In genomic region chr13:94967183-94968039, GRCh38 we compare ENCODE assay signal across 8 cellular contexts.
DNase-seq lines count a peak whose midpoint lies in the region; ATAC-seq, FAIRE-seq and TF ChIP-seq lines count a peak whose summit lies in the region.

No MANE protein-coding gene starts in this region.

- intact Hi-C loops in Right ventricle myocardium inferior (cut with DNase I), result no loop called here
- intact Hi-C loops in endothelial cell of umbilical vein (cut with micrococcal nuclease), result loop anchor here (5.0 kb wide), 1 partner anchor 255 kb away; the partner anchor contains the start of gene SOX21

- peak; percentile 8 for TF ChIP-seq RAD21 in neural cell (conservative IDR thresholded peaks at IDR 0.05)

- no peak for TF ChIP-seq EP300 in neural cell (conservative IDR thresholded peaks at IDR 0.05; ENCODE audit: poor library complexity, severe bottlenecking)

- no peak for TF ChIP-seq POLR2A in endothelial cell of umbilical vein (IDR thresholded peaks at IDR 0.05; ENCODE audit: low read depth, low read length)

- dilution Hi-C loops in endothelial cell of umbilical vein (cut with MboI; ENCODE audit: extremely low pct_ligation_motif_present, low sequenced_read_pairs), result no loop called here

- H3K4me3 ChIP-seq in right atrium auricular region (peak overlapping the region in 1 of 2 donors; percentile 35), endothelial cell of umbilical vein (replicated peaks in 1 of 3; ENCODE audit: insufficient read depth in 1 of 3, low read depth in 1 of 3, low read length in 3 of 3) (peak overlapping the region in 1 of 3 experiments; percentile 19), neural cell (ENCODE audit: low read length) (peak overlapping the region; percentile 65)

- H3K27ac ChIP-seq in right atrium auricular region (no peak overlapping the region), endothelial cell of umbilical vein (ENCODE audit: insufficient read depth, low read depth, low read length) (no peak overlapping the region), neural cell (ENCODE audit: low read length) (no peak overlapping the region)

- no peaks in the 10 kb centered on the region for H3K9me1 ChIP-seq in endothelial cell of umbilical vein (replicated peaks; ENCODE audit: control insufficient read depth, extremely low read depth, insufficient read depth, low read length)

- peaks cover 8 to 12% of the 10 kb centered on the region in 2 donors for H3K27me3 ChIP-seq in right atrium auricular region
- H3K27me3 ChIP-seq in endothelial cell of umbilical vein (ENCODE audit: control insufficient read depth in 2 of 2, insufficient read depth in 2 of 2, low read length in 2 of 2), result peaks cover 56 to 99% of the 10 kb centered on the region in 2 experiments
- H3K27me3 ChIP-seq in neural cell (ENCODE audit: insufficient read depth, low read depth, low read length), result peaks cover 32% of the 10 kb centered on the region

- no peaks in the 10 kb centered on the region for H3K9me3 ChIP-seq in right atrium auricular region
- no peaks in the 10 kb centered on the region for H3K9me3 ChIP-seq in endothelial cell of umbilical vein (replicated peaks; ENCODE audit: control insufficient read depth, insufficient read depth, low read length)
- no peaks in the 10 kb centered on the region for H3K9me3 ChIP-seq in neural cell (ENCODE audit: low read length)

- no peaks in the 10 kb centered on the region for H3K79me2 ChIP-seq in endothelial cell of umbilical vein (ENCODE audit: control insufficient read depth, insufficient read depth, low read length)
- H3K79me2 ChIP-seq in neural cell (replicated peaks; ENCODE audit: insufficient read depth, low read length), result no peaks in the 10 kb centered on the region

- no peak for TF ChIP-seq CTCF in right atrium auricular region (IDR thresholded peaks at IDR 0.05)
- TF ChIP-seq CTCF in endothelial cell of umbilical vein (IDR thresholded peaks at IDR 0.05; ENCODE audit: extremely low read depth in 1 of 2, insufficient read depth in 1 of 2, low read depth in 1 of 2, low read length in 2 of 2), result no peak
- no peak for TF ChIP-seq CTCF in neural cell (IDR thresholded peaks at IDR 0.05; ENCODE audit: poor library complexity, severe bottlenecking)

- DNase-seq in Right ventricle myocardium inferior (ENCODE audit: missing footprints) (no peak), right atrium auricular region (ENCODE audit: low spot score) (no peak), NCI-H69 (lab: John Stamatoyannopoulos, UW) (peak; percentile 57), endothelial cell of umbilical vein (ENCODE audit: low read depth, low spot score) (peak; percentile 12), HCEC 1CT (no peak), SIG-M5 (lab: John Stamatoyannopoulos, UW) (no peak)

- H3K9ac ChIP-seq in endothelial cell of umbilical vein (replicated peaks; ENCODE audit: extremely low read depth, insufficient read depth, low read length) (no peak overlapping the region), neural cell (ENCODE audit: low read length) (peak overlapping the region; percentile 6)

- CTCF ChIA-PET in endothelial cell of umbilical vein (lab: Charles Lee), result interaction anchor here (0.7 to 4.8 kb wide), 8 partner anchors 10 to 532 kb away, joined by 3 to 26 read pairs (median 4); no protein-coding TSS in a partner anchor

- ATAC-seq in Right ventricle myocardium inferior (peak; percentile 37), GM21825 (IDR thresholded peaks at IDR 0.05; ENCODE audit: unreplicated experiment) (no peak)

- H2AFZ ChIP-seq in endothelial cell of umbilical vein (ENCODE audit: low read depth, low read length) (peak overlapping the region; percentile 46), neural cell (ENCODE audit: low read depth, low read length) (no peak overlapping the region)

- no peaks in the 10 kb centered on the region for H3F3A ChIP-seq in neural cell (ENCODE audit: insufficient read depth, low read length, poor library complexity, severe bottlenecking)

- POLR2A ChIA-PET in endothelial cell of umbilical vein (lab: Charles Lee), result no interaction called here

- FAIRE-seq in endothelial cell of umbilical vein (lab: Jason Lieb, UNC), result no peak

- no peaks in the 10 kb centered on the region for H3K9me2 ChIP-seq in neural cell (ENCODE audit: insufficient read depth, low read length)

- H3K36me3 ChIP-seq in right atrium auricular region (no peaks in the 10 kb centered on the region), endothelial cell of umbilical vein (ENCODE audit: control insufficient read depth in 2 of 2, extremely low read depth in 1 of 2, insufficient read depth in 2 of 2, low read length in 2 of 2) (no peaks in the 10 kb centered on the region), neural cell (ENCODE audit: insufficient read depth, low read length) (no peaks in the 10 kb centered on the region)

- H3K4me1 ChIP-seq in right atrium auricular region, result peaks cover 0 to 10% of the 10 kb centered on the region in 2 donors
- peaks cover 6% of the 10 kb centered on the region for H3K4me1 ChIP-seq in endothelial cell of umbilical vein (ENCODE audit: control insufficient read depth, extremely low read depth, insufficient read depth, low read length)

- H4K20me1 ChIP-seq in endothelial cell of umbilical vein (replicated peaks; ENCODE audit: control insufficient read depth, extremely low read depth, insufficient read depth, low read length), result no peaks in the 10 kb centered on the region
- no peaks in the 10 kb centered on the region for H4K20me1 ChIP-seq in neural cell (ENCODE audit: insufficient read depth)

- H3K4me2 ChIP-seq in endothelial cell of umbilical vein (ENCODE audit: insufficient read depth, low read length), result peak overlapping the region; percentile 32
- H3K4me2 ChIP-seq in neural cell (ENCODE audit: low read length), result peak overlapping the region; percentile 63

- no TSS peak for BruUV-seq in endothelial cell of umbilical vein (replicated peaks; lab: Mats Ljungman, UMichigan)

TF ChIP-seq in endothelial cell of umbilical vein, 7 proteins besides CTCF, POLR2A, EP300 and RAD21:
- TF ChIP-seq EZH2 (IDR thresholded peaks at IDR 0.05; ENCODE audit: borderline replicate concordance, low read depth, low read length, severe bottlenecking) (peak; percentile 20), GATA2 (IDR thresholded peaks at IDR 0.05; ENCODE audit: insufficient read depth, insufficient read length, low read depth, low read length) (no peak), MAX (IDR thresholded peaks at IDR 0.05; ENCODE audit: insufficient read depth, insufficient read length) (no peak), POLR2AphosphoS5 (IDR thresholded peaks at IDR 0.05; ENCODE audit: insufficient read depth, low read depth, low read length) (no peak), FOS (IDR thresholded peaks at IDR 0.05; ENCODE audit: borderline replicate concordance, insufficient read depth, low read length) (no peak), JUN (IDR thresholded peaks at IDR 0.05; ENCODE audit: borderline replicate concordance, insufficient read depth, insufficient read length, low read depth) (no peak), MYC (IDR thresholded peaks at IDR 0.05; ENCODE audit: low read depth, low read length) (no peak)

TF ChIP-seq in neural cell, 6 proteins besides CTCF, POLR2A, EP300 and RAD21:
- peak; percentile 8 for TF ChIP-seq POLR2AphosphoS5 (IDR thresholded peaks at IDR 0.05)
- TF ChIP-seq SMC3 (conservative IDR thresholded peaks at IDR 0.05; ENCODE audit: poor library complexity), result no peak
- TF ChIP-seq REST (IDR thresholded peaks at IDR 0.05; ENCODE audit: borderline replicate concordance), result no peak
- no peak for TF ChIP-seq EZH2 (IDR thresholded peaks at IDR 0.05; ENCODE audit: borderline replicate concordance, insufficient read depth, low read length, poor library complexity, severe bottlenecking)
- no peak for TF ChIP-seq TAF1 (IDR thresholded peaks at IDR 0.05; ENCODE audit: low read depth)
- no peak for TF ChIP-seq MXI1 (conservative IDR thresholded peaks at IDR 0.05; ENCODE audit: poor library complexity, severe bottlenecking)

Comparison
In these comparisons a context has a peak if more than half of its experiments do, and no peak if none do; other contexts are left out.
1. DNase-seq: peak in NCI-H69 (single experiment) and endothelial cell of umbilical vein (single experiment); none in Right ventricle myocardium inferior (single experiment), right atrium auricular region (single experiment), HCEC 1CT (single experiment) and SIG-M5 (single experiment).